ENCODE assay signal across 1 cellular context in genomic region chr16:3662601-3663000, GRCh38.
TF ChIP-seq lines count a peak whose summit lies in the region.

No MANE protein-coding gene starts in this region.

TF ChIP-seq in HepG2, 621 proteins besides CTCF, POLR2A, EP300 and RAD21:
- TF ChIP-seq CHD2 (IDR thresholded peaks at IDR 0.05; ENCODE audit: low read depth, low read length) (no peak), AGO2 (optimal IDR thresholded peaks at IDR 0.05; ENCODE audit: low read depth, low read length) (peak; percentile 11)
TF ChIP-seq in HepG2: peak in this region for 1.
